ENCODE assay signal across 16 cellular contexts in genomic region chr9:38232895-38233294, GRCh38.
A peak's percentile ranks its signal among the peaks of the same experiment; 100 is the strongest.
DNase-seq lines count a peak whose midpoint lies in the region; ATAC-seq and TF ChIP-seq lines count a peak whose summit lies in the region.
"Had no signal": no experiment of that assay in that cellular context is flagged by ENCODE, and none has a peak within 500 bp of the region (broad histone marks: within the 10 kb centered on the region; RNA-seq: fewer than 3 reads in every experiment).

No MANE protein-coding gene starts in this region.

- H3K4me3 ChIP-seq in upper lobe of right lung, result no peak overlapping the region
- H3K4me3 ChIP-seq: GM23248, K562 had no signal

- peak; percentile 20 for ATAC-seq in Right ventricle myocardium inferior
- no peak for ATAC-seq in left cardiac atrium
- ATAC-seq in upper lobe of right lung, result no peak
- ATAC-seq in HG03439 (IDR thresholded peaks at IDR 0.05; ENCODE audit: unreplicated experiment), result no peak
- ATAC-seq: HCT116, K562 had no signal

- no peaks in the 10 kb centered on the region for H3K9me3 ChIP-seq in upper lobe of right lung

- intact Hi-C loops in Right ventricle myocardium inferior (cut with DNase I) (no loop called here), left cardiac atrium (cut with DNase I) (loop anchor here (10.0 kb wide), 2 partner anchors 58 to 62 kb away; no protein-coding TSS in a partner anchor), upper lobe of right lung (cut with DNase I) (no loop called here), posterior cingulate gyrus (cut with DNase I) (no loop called here)

- DNase-seq in Right ventricle myocardium inferior (ENCODE audit: missing footprints) (no peak), left cardiac atrium (no peak), NCI-H526 treated with DMSO at 0.1 percent for 48 hours (lab: John Stamatoyannopoulos, UW) (peak; percentile 23), islet precursor cell (peak; percentile 69), upper lobe of right lung (peak; percentile 22), mucosa of gallbladder (ENCODE audit: low spot score) (no peak), posterior cingulate gyrus (no peak)
- DNase-seq: DMS79 treated with DMSO at 0.1 percent for 48 hours, GM23248, NCI-H1436, NCI-H2081 treated with DMSO at 0.1 percent for 48 hours, OCI-M1, SIG-M5 had no signal

- no peaks in the 10 kb centered on the region for H3K4me1 ChIP-seq in upper lobe of right lung

- H3K36me3 ChIP-seq in upper lobe of right lung, result no peaks in the 10 kb centered on the region

- TF ChIP-seq CTCF in upper lobe of right lung (IDR thresholded peaks at IDR 0.05), result no peak

- no peaks in the 10 kb centered on the region for H3K27me3 ChIP-seq in upper lobe of right lung

- H3K27ac ChIP-seq in upper lobe of right lung, result no peak overlapping the region
- H3K27ac ChIP-seq: GM23248 had no signal

Comparison
In these comparisons a context has a peak if more than half of its experiments do, and no peak if none do; other contexts are left out.
1. intact Hi-C loops: an anchor here in left cardiac atrium (10.0 kb wide); none called in Right ventricle myocardium inferior, upper lobe of right lung and posterior cingulate gyrus.
2. DNase-seq: peak in NCI-H526 treated with DMSO at 0.1 percent for 48 hours (single experiment), islet precursor cell (single experiment) and upper lobe of right lung (single experiment); none in Right ventricle myocardium inferior (single experiment), left cardiac atrium (single experiment), mucosa of gallbladder (single experiment) and posterior cingulate gyrus (0 of 10).